In the genomic region with DNA sequence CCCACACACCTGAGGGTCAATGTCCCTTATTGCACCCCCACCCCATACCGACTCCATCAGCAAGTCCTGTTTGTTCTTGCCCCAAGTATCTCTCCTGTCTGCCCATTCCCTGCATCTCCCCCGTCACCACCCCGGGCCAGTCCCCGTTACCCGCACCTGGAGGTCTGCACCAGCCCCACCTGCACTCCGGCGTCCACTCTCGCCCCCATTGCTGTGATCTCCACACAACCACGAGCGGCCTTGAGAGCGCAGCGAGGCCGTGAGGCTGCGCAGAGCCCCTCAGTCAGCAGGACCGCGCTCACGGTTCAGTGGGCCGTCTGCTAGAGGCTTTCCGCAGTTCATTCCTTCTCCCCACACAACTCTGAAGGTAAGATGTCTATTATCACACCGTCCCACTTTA, we compare ENCODE assay signal across 16 cellular contexts.
"Had no signal": no experiment of that assay in that cellular context is flagged by ENCODE, and none has a peak within 500 bp of the region (broad histone marks: within the 10 kb centered on the region; RNA-seq: fewer than 3 reads in every experiment).

No MANE protein-coding gene starts in this region.

- H3K9me3 Mint-ChIP-seq: activated naive CD8-positive, alpha-beta T cell treated with anti-CD3 and anti-CD28 coated beads for 36 hours; dendritic cell treated with granulocyte-macrophage colony-stimulating factor and Interleukin-4, amounts not matched to agents 40 ng/mL and 50 ng/mL, for 4 days; stimulated activated naive B cell treated with anti-CD40 and anti-IgM and Interleukin-4, amounts not matched to agents 10 μg/mL and 1 μg/mL and 100 μg/mL, for 72 hours; T-helper 1 cell treated with Interleukin-12 subunit alpha and Interleukin-12 subunit beta and Interleukin-4 antibody, amounts not matched to agents 30 μg/mL and 1 μg/mL, for 36 hours; type B pancreatic cell had no signal

- H3K36me3 Mint-ChIP-seq: activated naive CD8-positive, alpha-beta T cell treated with anti-CD3 and anti-CD28 coated beads for 36 hours; stimulated activated naive B cell treated with anti-CD40 and anti-IgM and Interleukin-4, amounts not matched to agents 10 μg/mL and 1 μg/mL and 100 μg/mL, for 72 hours; type B pancreatic cell had no signal

- H3K4me3 Mint-ChIP-seq: activated CD8-positive, alpha-beta T cell treated with anti-CD3 and anti-CD28 coated beads, Interleukin-2, amount 10 ng/mL, durations not matched to agents 7 days and 5 days; activated naive CD8-positive, alpha-beta T cell treated with anti-CD3 and anti-CD28 coated beads for 36 hours; dendritic cell treated with granulocyte-macrophage colony-stimulating factor and Interleukin-4, amounts not matched to agents 40 ng/mL and 50 ng/mL, for 4 days; endodermal cell; stimulated activated naive B cell treated with anti-CD40 and anti-IgM and Interleukin-4, amounts not matched to agents 10 μg/mL and 1 μg/mL and 100 μg/mL, for 72 hours; T-helper 1 cell treated with Interleukin-12 subunit alpha and Interleukin-12 subunit beta and Interleukin-4 antibody, amounts not matched to agents 30 μg/mL and 1 μg/mL, for 36 hours; type B pancreatic cell; WTC11 had no signal

- H3K4me1 ChIP-seq: gastrocnemius medialis had no signal

- ATAC-seq: activated CD8-positive, alpha-beta T cell treated with anti-CD3 and anti-CD28 coated beads, Interleukin-2, amount 10 ng/mL, durations not matched to agents 7 days and 5 days; gastrocnemius medialis had no signal

- H3K27ac ChIP-seq: brain microvascular endothelial cell, gastrocnemius medialis, heart left ventricle, ovary had no signal

- H3K36me3 ChIP-seq: brain microvascular endothelial cell, gastrocnemius medialis, heart left ventricle, ovary had no signal

- H3K27me3 Mint-ChIP-seq: activated naive CD8-positive, alpha-beta T cell treated with anti-CD3 and anti-CD28 coated beads for 36 hours had no signal

- H3K27me3 ChIP-seq: brain microvascular endothelial cell, gastrocnemius medialis, ovary had no signal

- H3K27ac Mint-ChIP-seq: activated naive CD8-positive, alpha-beta T cell treated with anti-CD3 and anti-CD28 coated beads for 36 hours; dendritic cell treated with granulocyte-macrophage colony-stimulating factor and Interleukin-4, amounts not matched to agents 40 ng/mL and 50 ng/mL, for 4 days; endodermal cell; stimulated activated naive B cell treated with anti-CD40 and anti-IgM and Interleukin-4, amounts not matched to agents 10 μg/mL and 1 μg/mL and 100 μg/mL, for 72 hours; T-helper 1 cell treated with Interleukin-12 subunit alpha and Interleukin-12 subunit beta and Interleukin-4 antibody, amounts not matched to agents 30 μg/mL and 1 μg/mL, for 36 hours; type B pancreatic cell; WTC11 had no signal

- DNase-seq: activated CD4-positive, alpha-beta T cell treated with anti-CD3 and anti-CD28 coated beads for 4 hours; activated CD8-positive, alpha-beta memory T cell treated with anti-CD3 and anti-CD28 coated beads, Interleukin-2, amount 50 U/mL, for 4 hours; activated CD8-positive, alpha-beta T cell treated with anti-CD3 and anti-CD28 coated beads, Interleukin-2, amount 10 ng/mL, durations not matched to agents 7 days and 5 days; activated naive CD8-positive, alpha-beta T cell treated with anti-CD3 and anti-CD28 coated beads for 36 hours; activated T-cell treated with anti-CD3 and anti-CD28 coated beads, Interleukin-2, amount 50 U/mL, for 48 hours; brain microvascular endothelial cell; cerebellar nuclear complex; gastrocnemius medialis; ovary; stimulated activated naive B cell treated with anti-CD40 and anti-IgM and Interleukin-4, amounts not matched to agents 10 μg/mL and 1 μg/mL and 100 μg/mL, for 72 hours had no signal

- H3K9me3 ChIP-seq: gastrocnemius medialis, heart left ventricle, ovary had no signal

- H3K4me3 ChIP-seq: gastrocnemius medialis, heart left ventricle, ovary had no signal
